23 cellular contexts compared by ENCODE assay signal in genomic region chr1:86423873-86424272, GRCh38. TPM values are rescaled to one million over a fixed set of nuclear protein-coding genes. Genes with fewer than 3 reads are reported as not detected.
"Had no signal": no experiment of that assay in that cellular context is flagged by ENCODE, and none has a peak within 500 bp of the region (broad histone marks: within the 10 kb centered on the region; RNA-seq: fewer than 3 reads in every experiment).

A gene with protein sequence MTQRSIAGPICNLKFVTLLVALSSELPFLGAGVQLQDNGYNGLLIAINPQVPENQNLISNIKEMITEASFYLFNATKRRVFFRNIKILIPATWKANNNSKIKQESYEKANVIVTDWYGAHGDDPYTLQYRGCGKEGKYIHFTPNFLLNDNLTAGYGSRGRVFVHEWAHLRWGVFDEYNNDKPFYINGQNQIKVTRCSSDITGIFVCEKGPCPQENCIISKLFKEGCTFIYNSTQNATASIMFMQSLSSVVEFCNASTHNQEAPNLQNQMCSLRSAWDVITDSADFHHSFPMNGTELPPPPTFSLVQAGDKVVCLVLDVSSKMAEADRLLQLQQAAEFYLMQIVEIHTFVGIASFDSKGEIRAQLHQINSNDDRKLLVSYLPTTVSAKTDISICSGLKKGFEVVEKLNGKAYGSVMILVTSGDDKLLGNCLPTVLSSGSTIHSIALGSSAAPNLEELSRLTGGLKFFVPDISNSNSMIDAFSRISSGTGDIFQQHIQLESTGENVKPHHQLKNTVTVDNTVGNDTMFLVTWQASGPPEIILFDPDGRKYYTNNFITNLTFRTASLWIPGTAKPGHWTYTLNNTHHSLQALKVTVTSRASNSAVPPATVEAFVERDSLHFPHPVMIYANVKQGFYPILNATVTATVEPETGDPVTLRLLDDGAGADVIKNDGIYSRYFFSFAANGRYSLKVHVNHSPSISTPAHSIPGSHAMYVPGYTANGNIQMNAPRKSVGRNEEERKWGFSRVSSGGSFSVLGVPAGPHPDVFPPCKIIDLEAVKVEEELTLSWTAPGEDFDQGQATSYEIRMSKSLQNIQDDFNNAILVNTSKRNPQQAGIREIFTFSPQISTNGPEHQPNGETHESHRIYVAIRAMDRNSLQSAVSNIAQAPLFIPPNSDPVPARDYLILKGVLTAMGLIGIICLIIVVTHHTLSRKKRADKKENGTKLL (plus strand): TSS chr1:86424171. CDS start chr1:86424248, 77 bp downstream.

- H3K4me2 ChIP-seq: hepatocyte had no signal

- ATAC-seq: activated T-cell treated with anti-CD3 and anti-CD28 coated beads, Interleukin-2, amount 50 U/mL, for 72 hours had no signal

- H3K36me3 ChIP-seq: WERI-Rb-1 had no signal

- H3K79me2 ChIP-seq: hepatocyte had no signal

- DNase-seq: activated CD4-positive, alpha-beta T cell treated with anti-CD3 and anti-CD28 coated beads for 1 hour; activated CD8-positive, alpha-beta memory T cell treated with anti-CD3 and anti-CD28 coated beads for 24 hours; activated CD8-positive, alpha-beta memory T cell treated with anti-CD3 and anti-CD28 coated beads, Interleukin-2, amount 50 U/mL, for 48 hours; activated gamma-delta T cell; activated T-cell treated with anti-CD3 and anti-CD28 coated beads, Interleukin-2, amount 50 U/mL, for 72 hours; caudate nucleus; dorsolateral prefrontal cortex; erythroblast; nephron progenitor cell; nucleus accumbens; posterior cingulate gyrus; retina; stimulated activated CD4-positive, alpha-beta T cell treated with anti-CD3 and anti-CD28 coated beads, Interleukin-12 subunit alpha, Interleukin-12 subunit beta, amount 100 ng/mL, for 4 hours; stimulated activated CD4-positive, alpha-beta T cell treated with anti-CD3 and anti-CD28 coated beads, Interleukin-1b, Interleukin-23, amount 100 ng/mL, for 48 hours; stimulated activated naive CD4-positive, alpha-beta T cell treated with Interleukin-2 at 50 U/mL for 16 hours; substantia nigra; trophoblast cell; WERI-Rb-1 had no signal

- H3K27ac ChIP-seq: dorsolateral prefrontal cortex, hepatocyte, WERI-Rb-1 had no signal

- FAIRE-seq: islet of Langerhans had no signal

- H2AFZ ChIP-seq: hepatocyte had no signal

- H3K4me3 ChIP-seq: dorsolateral prefrontal cortex, hepatocyte had no signal

- H3K27me3 ChIP-seq: dorsolateral prefrontal cortex, hepatocyte had no signal

RNA-seq across cellular contexts. Expression of the gene that starts here (rescaled TPM):
- total RNA-seq: activated naive CD4-positive, alpha-beta T cell treated with anti-CD3 and anti-CD28 coated beads, Interleukin-2, amount 50 U/mL, for 72 hours; activated T-cell treated with anti-CD3 and anti-CD28 coated beads, Interleukin-2, amount 50 U/mL, for 72 hours; hepatocyte; lung microvascular endothelial cell; T-helper 2 cell treated with Interferon-gamma antibody and Interleukin-4, amounts not matched to agents 100 ng/mL and 5 ng/mL, for 36 hours had no signal
